In genomic region chr20:58652606-58653303, GRCh38 we compare ENCODE assay signal across 8 cellular contexts. TPM values are rescaled to one million over a fixed set of nuclear protein-coding genes. Genes with fewer than 3 reads are reported as not detected.
DNase-seq lines count a peak whose midpoint lies in the region; ATAC-seq and TF ChIP-seq lines count a peak whose summit lies in the region.

No MANE protein-coding gene starts in this region.

- no CpG with 5 or more reads among the region's 12 CpGs for WGBS in mesendoderm (ENCODE audit: extremely low coverage, insufficient coverage, low lambda C conversion rate)

- H3K4me3 ChIP-seq in astrocyte of the spinal cord (ENCODE audit: low read depth, low read length) = peak overlapping the region; percentile 87
- H3K4me3 ChIP-seq in mesendoderm (ENCODE audit: low read length) = peak overlapping the region; percentile 56

- H3K18ac ChIP-seq in mesendoderm (ENCODE audit: low read length) = peak overlapping the region; percentile 42

- no peaks in the 10 kb centered on the region for H3K9me3 Mint-ChIP-seq in activated T-cell treated with anti-CD3 and anti-CD28 coated beads, Interleukin-2, amount 50 U/mL, for 72 hours

- peak overlapping the region; percentile 99 for H3K27ac Mint-ChIP-seq in activated T-cell treated with anti-CD3 and anti-CD28 coated beads, Interleukin-2, amount 50 U/mL, for 72 hours

- H3K27me3 Mint-ChIP-seq in activated T-cell treated with anti-CD3 and anti-CD28 coated beads, Interleukin-2, amount 50 U/mL, for 72 hours (ENCODE audit: low read depth) = no peaks in the 10 kb centered on the region

- H2BK120ac ChIP-seq in mesendoderm (ENCODE audit: low read depth, low read length) = no peak overlapping the region

- H3K4me1 ChIP-seq in mesendoderm (ENCODE audit: control insufficient read depth, low read depth, low read length) = no peaks in the 10 kb centered on the region

- peaks cover 40% of the 10 kb centered on the region for H3K79me2 ChIP-seq in mesendoderm (ENCODE audit: control insufficient read depth, insufficient read depth, low read length)

- peaks cover 13 to 19% of the 10 kb centered on the region in 2 donors for H3K36me3 Mint-ChIP-seq in activated T-cell treated with anti-CD3 and anti-CD28 coated beads, Interleukin-2, amount 50 U/mL, for 72 hours (ENCODE audit: insufficient read depth in 2 of 2)

- no peak overlapping the region for H4K5ac ChIP-seq in mesendoderm (ENCODE audit: low read length)

- peak overlapping the region; percentile 90 to 96 for H3K4me3 Mint-ChIP-seq in activated T-cell treated with anti-CD3 and anti-CD28 coated beads, Interleukin-2, amount 50 U/mL, for 72 hours

- CTCF ChIA-PET in HEK293T (lab: Yijun Ruan, JAX) = no interaction called here

- no peak for TF ChIP-seq CTCF in astrocyte of the spinal cord (IDR thresholded peaks at IDR 0.05; ENCODE audit: low read depth, low read length)

- peak overlapping the region; percentile 79 for H3K9ac ChIP-seq in mesendoderm (ENCODE audit: low read length)

- H2AK5ac ChIP-seq in mesendoderm (ENCODE audit: low read length) = no peak overlapping the region

- H3K36me3 ChIP-seq in mesendoderm (ENCODE audit: control insufficient read depth, insufficient read depth, low read length) = no peaks in the 10 kb centered on the region

- peaks cover 7% of the 10 kb centered on the region for H3K79me1 ChIP-seq in mesendoderm (ENCODE audit: low read length)

- no peak overlapping the region for H2BK15ac ChIP-seq in mesendoderm (replicated peaks; ENCODE audit: low read depth)

- no peak overlapping the region for H2BK5ac ChIP-seq in mesendoderm (ENCODE audit: low read length)

- no peak overlapping the region for H3K23ac ChIP-seq in mesendoderm (ENCODE audit: low read length)

- no peak for DNase-seq in activated T-cell treated with anti-CD3 and anti-CD28 coated beads, Interleukin-2, amount 50 U/mL, for 72 hours
- no peak for DNase-seq in activated T-cell treated with anti-CD3 and anti-CD28 coated beads for 4 hours
- DNase-seq in KG1 (lab: John Stamatoyannopoulos, UW) = peak; percentile 45
- DNase-seq in astrocyte of the spinal cord (ENCODE audit: low read depth, low spot score) = no peak
- DNase-seq in mesendoderm = no peak
- no peak for DNase-seq in HEK293T (ENCODE audit: extremely low spot score)
- no peak for DNase-seq in superior temporal gyrus (ENCODE audit: extremely low spot score)

- no peaks in the 10 kb centered on the region for H3K27me3 ChIP-seq in mesendoderm (ENCODE audit: insufficient read depth, low read length, poor library complexity)

- H3K4me2 ChIP-seq in mesendoderm (ENCODE audit: low read length) = peak overlapping the region; percentile 90

- H4K8ac ChIP-seq in mesendoderm (ENCODE audit: low read depth, low read length) = no peak overlapping the region

- H3K4me1 Mint-ChIP-seq in activated T-cell treated with anti-CD3 and anti-CD28 coated beads, Interleukin-2, amount 50 U/mL, for 72 hours (ENCODE audit: low read depth) = peaks cover 49% of the 10 kb centered on the region

- in situ Hi-C loops in astrocyte of the spinal cord (cut with HindIII; ENCODE audit: low sequenced_read_pairs) = loop anchor here (25.0 kb wide), 1 partner anchor 415 kb away; the partner anchor contains the start of gene ANKRD60

- peak overlapping the region; percentile 79 for H3K27ac ChIP-seq in mesendoderm (ENCODE audit: low read depth, low read length)

- H3K56ac ChIP-seq in mesendoderm (ENCODE audit: low read length) = peak overlapping the region; percentile 88

- POLR2A ChIA-PET in HEK293T (lab: Yijun Ruan, JAX) = interaction anchor here (1.0 to 1.5 kb wide), 2 partner anchors 186 to 189 kb away, joined by 3 read pairs; no protein-coding TSS in a partner anchor

- no peak overlapping the region for H3K4ac ChIP-seq in mesendoderm (ENCODE audit: low read depth, low read length)

- ATAC-seq in activated T-cell treated with anti-CD3 and anti-CD28 coated beads, Interleukin-2, amount 50 U/mL, for 72 hours (replicated peaks in 1 of 2) = peak in 1 of 2 donors; percentile 7
- ATAC-seq in HG02571 (IDR thresholded peaks at IDR 0.05; ENCODE audit: unreplicated experiment) = no peak

TF ChIP-seq in HEK293T, 16 proteins besides CTCF, POLR2A, EP300 and RAD21:
- TF ChIP-seq, protein P1, sequence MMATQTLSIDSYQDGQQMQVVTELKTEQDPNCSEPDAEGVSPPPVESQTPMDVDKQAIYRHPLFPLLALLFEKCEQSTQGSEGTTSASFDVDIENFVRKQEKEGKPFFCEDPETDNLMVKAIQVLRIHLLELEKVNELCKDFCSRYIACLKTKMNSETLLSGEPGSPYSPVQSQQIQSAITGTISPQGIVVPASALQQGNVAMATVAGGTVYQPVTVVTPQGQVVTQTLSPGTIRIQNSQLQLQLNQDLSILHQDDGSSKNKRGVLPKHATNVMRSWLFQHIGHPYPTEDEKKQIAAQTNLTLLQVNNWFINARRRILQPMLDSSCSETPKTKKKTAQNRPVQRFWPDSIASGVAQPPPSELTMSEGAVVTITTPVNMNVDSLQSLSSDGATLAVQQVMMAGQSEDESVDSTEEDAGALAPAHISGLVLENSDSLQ (IDR thresholded peaks at IDR 0.05) = no peak
- TF ChIP-seq ZNF384 (IDR thresholded peaks at IDR 0.05) (no peak), CTBP1 (IDR thresholded peaks at IDR 0.05; ENCODE audit: borderline replicate concordance) (no peak), BHLHE40 (IDR thresholded peaks at IDR 0.05; ENCODE audit: borderline replicate concordance) (no peak), NFRKB (IDR thresholded peaks at IDR 0.05) (no peak), TARDBP (IDR thresholded peaks at IDR 0.05) (no peak), L3MBTL2 (conservative IDR thresholded peaks at IDR 0.05) (no peak), FOXA1 (IDR thresholded peaks at IDR 0.05) (no peak), SUZ12 (IDR thresholded peaks at IDR 0.05) (no peak)

RNA-seq across cellular contexts. Expression of gene STX16, which starts 1.7 kb away (rescaled TPM):
- 100 to 1,000 TPM; 153 to 154 TPM for total RNA-seq in activated T-cell treated with anti-CD3 and anti-CD28 coated beads, Interleukin-2, amount 50 U/mL, for 72 hours
- polyA plus RNA-seq in mesendoderm (2013, experiment 1 of 2) = 23.7 TPM
- polyA plus RNA-seq in mesendoderm (2013, experiment 2 of 2) = 24.1 TPM

RNA-seq across cellular contexts. Expression of gene NPEPL1, which starts 39.8 kb away (rescaled TPM):
- total RNA-seq in activated T-cell treated with anti-CD3 and anti-CD28 coated beads, Interleukin-2, amount 50 U/mL, for 72 hours = 10 to 100 TPM; 25.7 to 29.0 TPM
- 10.3 TPM for polyA plus RNA-seq in mesendoderm (2013, experiment 1 of 2)
- 10.5 TPM for polyA plus RNA-seq in mesendoderm (2013, experiment 2 of 2)
